ENCODE assay signal across 25 cellular contexts in genomic region chr5:77333036-77333435, GRCh38.
"Had no signal": no experiment of that assay in that cellular context is flagged by ENCODE, and none has a peak within 500 bp of the region (broad histone marks: within the 10 kb centered on the region; RNA-seq: fewer than 3 reads in every experiment).

No MANE protein-coding gene starts in this region.

- H3K4me3 ChIP-seq: pancreas, prostate gland, right lobe of liver, sigmoid colon, thoracic aorta, thyroid gland, transverse colon, upper lobe of left lung had no signal

- H3K4me1 ChIP-seq: pancreas, prostate gland, right lobe of liver, upper lobe of left lung had no signal

- H3K27ac ChIP-seq: neutrophil, pancreas, prostate gland, right lobe of liver, upper lobe of left lung had no signal

- H3K36me3 ChIP-seq: neutrophil, pancreas, prostate gland, right lobe of liver, sigmoid colon, thoracic aorta, thyroid gland, transverse colon, upper lobe of left lung had no signal

- H3K27ac Mint-ChIP-seq: naive B cell; naive thymus-derived CD8-positive, alpha-beta T cell; natural killer cell treated with Interleukin-12 subunit alpha and Interleukin-12 subunit beta and Interleukin-15 and Interleukin-18, amount 100 ng/mL, for 72 hours; nephron progenitor cell; stimulated activated effector memory CD8-positive, alpha-beta T cell treated with anti-CD3 and anti-CD28 coated beads, Interleukin-12 subunit alpha, Interleukin-12 subunit beta, amount 100 ng/mL, for 72 hours; stimulated activated naive CD8-positive, alpha-beta T cell treated with anti-CD3 and anti-CD28 coated beads, Interleukin-15, amount 100 ng/mL, for 72 hours had no signal

- DNase-seq: naive B cell; naive thymus-derived CD8-positive, alpha-beta T cell; nephron progenitor cell; nucleus accumbens; pancreas; right lobe of liver; small intestine; stimulated activated CD4-positive, alpha-beta T cell treated with anti-CD3 and anti-CD28 coated beads, Interleukin-15, amount 100 ng/mL, for 24 hours; stimulated activated CD4-positive, alpha-beta T cell treated with anti-CD3 and anti-CD28 coated beads, Interleukin-2, amount 100 ng/mL, for 24 hours; stimulated activated CD4-positive, alpha-beta T cell treated with anti-CD3 and anti-CD28 coated beads, Interleukin-2, amount 100 ng/mL, for 48 hours; stimulated activated CD4-positive, alpha-beta T cell treated with anti-CD3 and anti-CD28 coated beads, Interleukin-4, amount 100 ng/mL, for 24 hours; stimulated activated naive CD4-positive, alpha-beta T cell; stimulated activated naive CD8-positive, alpha-beta T cell treated with anti-CD3 and anti-CD28 coated beads, Interleukin-15, amount 100 ng/mL, for 72 hours; stimulated activated naive CD8-positive, alpha-beta T cell treated with anti-CD3 and anti-CD28 coated beads, Interleukin-15, Interleukin-2, amounts not matched to agents 100 U/mL and 50 U/mL, for 24 hours; substantia nigra; thyroid gland; transverse colon had no signal

- H3K27me3 ChIP-seq: neutrophil, pancreas, right lobe of liver, sigmoid colon, thyroid gland, transverse colon, upper lobe of left lung had no signal

- H3K4me1 Mint-ChIP-seq: naive B cell, neural crest cell had no signal

- H3K9me3 ChIP-seq: neutrophil, pancreas, prostate gland, right lobe of liver, sigmoid colon, thoracic aorta, thyroid gland, transverse colon, upper lobe of left lung had no signal

- H3K36me3 Mint-ChIP-seq: naive B cell; naive thymus-derived CD8-positive, alpha-beta T cell; natural killer cell treated with Interleukin-12 subunit alpha and Interleukin-12 subunit beta and Interleukin-15 and Interleukin-18, amount 100 ng/mL, for 72 hours; stimulated activated effector memory CD8-positive, alpha-beta T cell treated with anti-CD3 and anti-CD28 coated beads, Interleukin-12 subunit alpha, Interleukin-12 subunit beta, amount 100 ng/mL, for 72 hours had no signal

- H3K9me3 Mint-ChIP-seq: naive B cell; naive thymus-derived CD8-positive, alpha-beta T cell; natural killer cell treated with Interleukin-12 subunit alpha and Interleukin-12 subunit beta and Interleukin-15 and Interleukin-18, amount 100 ng/mL, for 72 hours; nephron progenitor cell; neural crest cell; stimulated activated effector memory CD8-positive, alpha-beta T cell treated with anti-CD3 and anti-CD28 coated beads, Interleukin-12 subunit alpha, Interleukin-12 subunit beta, amount 100 ng/mL, for 72 hours; stimulated activated naive CD8-positive, alpha-beta T cell treated with anti-CD3 and anti-CD28 coated beads, Interleukin-15, amount 100 ng/mL, for 72 hours had no signal

- H3K4me3 Mint-ChIP-seq: naive B cell; naive thymus-derived CD8-positive, alpha-beta T cell; natural killer cell treated with Interleukin-12 subunit alpha and Interleukin-12 subunit beta and Interleukin-15 and Interleukin-18, amount 100 ng/mL, for 72 hours; nephron progenitor cell; neural crest cell; stimulated activated effector memory CD8-positive, alpha-beta T cell treated with anti-CD3 and anti-CD28 coated beads, Interleukin-12 subunit alpha, Interleukin-12 subunit beta, amount 100 ng/mL, for 72 hours; stimulated activated naive CD8-positive, alpha-beta T cell treated with anti-CD3 and anti-CD28 coated beads, Interleukin-15, amount 100 ng/mL, for 72 hours had no signal
